ENCODE assay signal across 11 cellular contexts in genomic region chr6:158571826-158572652, GRCh38. TPM values are rescaled to one million over a fixed set of nuclear protein-coding genes. Genes with fewer than 3 reads are reported as not detected.
DNase-seq lines count a peak whose midpoint lies in the region; ATAC-seq, FAIRE-seq and TF ChIP-seq lines count a peak whose summit lies in the region.
"Had no signal": no experiment of that assay in that cellular context is flagged by ENCODE, and none has a peak within 500 bp of the region (broad histone marks: within the 10 kb centered on the region; RNA-seq: fewer than 3 reads in every experiment).

No MANE protein-coding gene starts in this region.

- H3K36me3 Mint-ChIP-seq in memory B cell, result peaks cover 13% of the 10 kb centered on the region

- peaks cover 0 to 78% of the 10 kb centered on the region in 2 experiments; a peak in 3 of 4 replicates for H3K79me2 ChIP-seq in H1 (ENCODE audit: control insufficient read depth in 1 of 2, insufficient read depth in 2 of 2, low read length in 2 of 2)

- H3K36me3 ChIP-seq in left ventricle myocardium inferior (no peaks in the 10 kb centered on the region), H1 (ENCODE audit: control insufficient read depth in 2 of 4, insufficient read depth in 4 of 4, low read length in 3 of 4) (peaks cover 0 to 2% (median 0%) of the 10 kb centered on the region in 4 experiments; a peak in 2 of 8 replicates), vagina (no peaks in the 10 kb centered on the region)

- no peak for DNase-seq in Right ventricle myocardium superior
- no peak for DNase-seq in left ventricle myocardium inferior
- DNase-seq in H1 (ENCODE audit: low read depth in 1 of 2, low spot score in 2 of 2), result no peak
- DNase-seq in memory B cell (ENCODE audit: low spot score in 2 of 2), result no peak
- DNase-seq in NCI-H2081 (lab: John Stamatoyannopoulos, UW), result no peak
- no peak for DNase-seq in vagina (ENCODE audit: extremely low spot score in 2 of 2)
- DNase-seq: AML-193, Karpas-422, nucleus accumbens had no signal

- no peak overlapping the region for H3K27ac ChIP-seq in left ventricle myocardium inferior (replicated peaks)
- no peak overlapping the region for H3K27ac ChIP-seq in H1 (ENCODE audit: low read depth, low read length)
- no peak overlapping the region for H3K27ac ChIP-seq in vagina

- no peak overlapping the region for H2BK12ac ChIP-seq in H1 (ENCODE audit: low read depth, low read length)

- H3K4ac ChIP-seq in H1 (replicated peaks; ENCODE audit: insufficient read length, low read depth, low read length), result no peak overlapping the region

- no peaks in the 10 kb centered on the region for H3K23me2 ChIP-seq in H1 (ENCODE audit: low read depth, low read length)

- H3K4me1 Mint-ChIP-seq in memory B cell, result peaks cover 27% of the 10 kb centered on the region

- no peak overlapping the region for H4K5ac ChIP-seq in H1 (ENCODE audit: insufficient read length, low read depth, low read length)

- no peak overlapping the region for H2BK15ac ChIP-seq in H1 (ENCODE audit: low read length)

- POLR2A ChIA-PET in H1 (lab: Charles Lee; ENCODE audit: partially characterized antibody), result interaction anchor here (0.6 to 1.2 kb wide), 2 partner anchors 10 to 84 kb away, joined by 3 to 5 read pairs; no protein-coding TSS in a partner anchor

- H4K8ac ChIP-seq in H1 (ENCODE audit: extremely low read depth, insufficient read depth, low read length), result no peak overlapping the region

- CTCF ChIA-PET in H1 (lab: Charles Lee; ENCODE audit: partially characterized antibody), result interaction anchor here (0.6 to 1.4 kb wide), 2 partner anchors 21 to 37 kb away, joined by 3 to 4 read pairs; no protein-coding TSS in a partner anchor

- no peak for TF ChIP-seq CTCF in left ventricle myocardium inferior (IDR thresholded peaks at IDR 0.05; ENCODE audit: borderline replicate concordance)
- TF ChIP-seq CTCF in H1 (IDR thresholded peaks at IDR 0.05; ENCODE audit: control extremely low read depth in 1 of 3, insufficient read depth in 1 of 3, low read depth in 1 of 3, low read length in 3 of 3), result no peak
- no peak for TF ChIP-seq CTCF in vagina (IDR thresholded peaks at IDR 0.05)

- TF ChIP-seq POLR2A in H1 (IDR thresholded peaks at IDR 0.05; ENCODE audit: control extremely low read depth in 1 of 2, low read depth in 2 of 2, low read length in 2 of 2) (no peak), vagina (IDR thresholded peaks at IDR 0.05) (no peak)

- no peak overlapping the region for H2AK5ac ChIP-seq in H1 (ENCODE audit: low read depth, low read length)

- H4K91ac ChIP-seq in H1 (replicated peaks; ENCODE audit: insufficient read length, low read length), result no peak overlapping the region

- H3K79me1 ChIP-seq in H1 (ENCODE audit: low read depth, low read length), result peaks cover 37% of the 10 kb centered on the region

- H3K9me3 ChIP-seq in left ventricle myocardium inferior (replicated peaks), result no peaks in the 10 kb centered on the region
- no peaks in the 10 kb centered on the region for H3K9me3 ChIP-seq in H1 (ENCODE audit: insufficient read depth in 2 of 2, low read depth in 1 of 2, low read length in 1 of 2)
- H3K9me3 ChIP-seq in vagina, result no peaks in the 10 kb centered on the region

- H3K9me3 Mint-ChIP-seq in memory B cell, result peaks cover under 1% of the 10 kb centered on the region

- no peak overlapping the region for H2BK20ac ChIP-seq in H1 (ENCODE audit: low read length)

- no peak overlapping the region for H2BK120ac ChIP-seq in H1 (replicated peaks; ENCODE audit: low read depth, low read length)

- H2BK5ac ChIP-seq in H1 (ENCODE audit: low read depth, low read length), result peak overlapping the region; percentile 30; the same call in 1 of the 2 replicates

- FAIRE-seq in H1 (lab: Jason Lieb, UNC), result no peak

- no peak overlapping the region for H3K14ac ChIP-seq in H1 (ENCODE audit: insufficient read length)

- H3K4me3 ChIP-seq in left ventricle myocardium inferior (no peak overlapping the region), H1 (ENCODE audit: extremely low read depth in 1 of 4, insufficient read depth in 2 of 4, low read depth in 3 of 4, low read length in 4 of 4) (no peak overlapping the region), vagina (no peak overlapping the region)

- H3K27me3 ChIP-seq in left ventricle myocardium inferior (ENCODE audit: low read depth) (no peaks in the 10 kb centered on the region), H1 (replicated peaks in 1 of 4; ENCODE audit: control insufficient read depth in 3 of 4, extremely low read depth in 1 of 4, insufficient read depth in 3 of 4, low read length in 3 of 4) (no peaks in the 10 kb centered on the region), vagina (no peaks in the 10 kb centered on the region)

- H3K4me3 Mint-ChIP-seq in memory B cell, result no peak overlapping the region

- WGBS in H1 (ENCODE audit: extremely low coverage in 1 of 2, insufficient coverage in 1 of 2, insufficient read length in 1 of 2, insufficient replicate concordance in 2 of 2, low coverage in 1 of 2, low lambda C conversion rate in 2 of 2, missing lambda C conversion rate in 1 of 2), 2 experiments, result 85% methylated on average over 26 of the region's 26 CpGs; no CpG with 5 or more reads in 1 of the 2 experiments

- H3K27ac Mint-ChIP-seq in memory B cell, result no peak overlapping the region

- TF ChIP-seq RAD21 in H1 (IDR thresholded peaks at IDR 0.05 in 1 of 2, conservative IDR thresholded peaks at IDR 0.05 in 1 of 2; ENCODE audit: low read depth in 2 of 2, low read length in 2 of 2), result no peak

- peaks cover 21 to 34% of the 10 kb centered on the region in 2 experiments for H4K20me1 ChIP-seq in H1 (replicated peaks in 1 of 2; ENCODE audit: control insufficient read depth in 1 of 2, insufficient read depth in 2 of 2, low read length in 2 of 2)

- no peak for TF ChIP-seq EP300 in H1 (IDR thresholded peaks at IDR 0.05; ENCODE audit: borderline replicate concordance in 1 of 2, low read depth in 2 of 2, low read length in 2 of 2)

- H3K56ac ChIP-seq in H1 (replicated peaks; ENCODE audit: insufficient read length, low read depth, low read length), result no peak overlapping the region

- H3K4me1 ChIP-seq in left ventricle myocardium inferior (peaks cover 5% of the 10 kb centered on the region), H1 (replicated peaks in 1 of 4; ENCODE audit: control insufficient read depth in 3 of 4, insufficient read depth in 4 of 4, low read length in 3 of 4) (peaks cover 0 to 9% (median 8%) of the 10 kb centered on the region in 4 experiments; a peak in 5 of 7 replicates), vagina (peaks cover 19% of the 10 kb centered on the region)

- ATAC-seq in Right ventricle myocardium superior (ENCODE audit: poor library complexity) (peak; percentile 56), memory B cell (ENCODE audit: low read depth) (peak; percentile 58), HG03196 (IDR thresholded peaks at IDR 0.05; ENCODE audit: unreplicated experiment) (no peak), HG03521 (IDR thresholded peaks at IDR 0.05; ENCODE audit: unreplicated experiment) (no peak)

- no peak overlapping the region for H3K18ac ChIP-seq in H1 (ENCODE audit: extremely low read depth, low read length)

- no peak overlapping the region for H3K4me2 ChIP-seq in H1 (ENCODE audit: insufficient read depth in 1 of 2, low read depth in 2 of 2, low read length in 2 of 2)

- no peaks in the 10 kb centered on the region for H3K27me3 Mint-ChIP-seq in memory B cell

- H2AFZ ChIP-seq in H1 (ENCODE audit: low read length), result no peak overlapping the region

- H3K23ac ChIP-seq in H1 (ENCODE audit: insufficient read length), result no peak overlapping the region

- H3K9ac ChIP-seq in H1 (replicated peaks in 1 of 4; ENCODE audit: extremely low read depth in 1 of 4, low read depth in 3 of 4, low read length in 3 of 4), result no peak overlapping the region

- intact Hi-C loops in Right ventricle myocardium superior (cut with DNase I) (no loop called here), left ventricle myocardium inferior (cut with micrococcal nuclease) (no loop called here), vagina (cut with DNase I) (no loop called here)

TF ChIP-seq in H1, 55 proteins besides CTCF, POLR2A, EP300 and RAD21:
- TF ChIP-seq TAF1 (IDR thresholded peaks at IDR 0.05; ENCODE audit: low read depth, low read length) (no peak), CEBPB (IDR thresholded peaks at IDR 0.05; ENCODE audit: low read depth, low read length) (no peak), MAX (IDR thresholded peaks at IDR 0.05) (no peak), POLR2AphosphoS5 (IDR thresholded peaks at IDR 0.05; ENCODE audit: low read depth, low read length) (no peak), CHD2 (IDR thresholded peaks at IDR 0.05; ENCODE audit: low read length) (no peak), BACH1 (IDR thresholded peaks at IDR 0.05; ENCODE audit: low read length) (no peak), FOSL1 (IDR thresholded peaks at IDR 0.05; ENCODE audit: insufficient read depth, low read depth, low read length) (no peak)

RNA-seq across cellular contexts. Expression of gene TMEM181, which starts 12.1 kb away (rescaled TPM):
- total RNA-seq in Right ventricle myocardium superior (8.8 TPM), left ventricle myocardium inferior (8.8 TPM), vagina (18.4 TPM)
- 18.2 and 19.0 TPM in 2 replicates for total RNA-seq in H1 (2021; fragmentation: NEBNext Ultra II Directional; extraction: Animal tissue kit (Norgen Biotek cat#: 25700))
- 7.3 and 8.6 TPM in 2 replicates for polyA plus RNA-seq in H1 (2011; rRNA removed)
- polyA plus RNA-seq in H1 (2011; cell fraction: cytosol; rRNA removed), result 11.3 TPM
- polyA plus RNA-seq in H1 (2011; cell fraction: nucleus; rRNA removed), result 10.5 TPM
- polyA plus RNA-seq in H1 (2012, experiment 1 of 2), result 9.2 to 13.3 TPM (median 11.6 TPM) in 4 replicates
- 1.0 TPM for polyA plus RNA-seq in H1 (2012, experiment 2 of 2)
- polyA plus RNA-seq in H1 (2013, experiment 1 of 2), result 13.3 TPM
- 13.7 TPM for polyA plus RNA-seq in H1 (2013, experiment 2 of 2)
- polyA minus RNA-seq in H1 (2011; rRNA and poly(A)+ RNA removed), result 15.0 and 16.7 TPM in 2 replicates
- 9.5 TPM for polyA minus RNA-seq in H1 (2011; cell fraction: cytosol; rRNA and poly(A)+ RNA removed)
- polyA minus RNA-seq in H1 (2011; cell fraction: nucleus; rRNA and poly(A)+ RNA removed), result 15.6 TPM

Comparison
In these comparisons a context has a peak if more than half of its experiments do, and no peak if none do; other contexts are left out.
1. ATAC-seq: peak in Right ventricle myocardium superior (single experiment) and memory B cell (single experiment); none in HG03196 (single experiment) and HG03521 (single experiment).